7 cellular contexts compared by ENCODE assay signal in the genomic region with DNA sequence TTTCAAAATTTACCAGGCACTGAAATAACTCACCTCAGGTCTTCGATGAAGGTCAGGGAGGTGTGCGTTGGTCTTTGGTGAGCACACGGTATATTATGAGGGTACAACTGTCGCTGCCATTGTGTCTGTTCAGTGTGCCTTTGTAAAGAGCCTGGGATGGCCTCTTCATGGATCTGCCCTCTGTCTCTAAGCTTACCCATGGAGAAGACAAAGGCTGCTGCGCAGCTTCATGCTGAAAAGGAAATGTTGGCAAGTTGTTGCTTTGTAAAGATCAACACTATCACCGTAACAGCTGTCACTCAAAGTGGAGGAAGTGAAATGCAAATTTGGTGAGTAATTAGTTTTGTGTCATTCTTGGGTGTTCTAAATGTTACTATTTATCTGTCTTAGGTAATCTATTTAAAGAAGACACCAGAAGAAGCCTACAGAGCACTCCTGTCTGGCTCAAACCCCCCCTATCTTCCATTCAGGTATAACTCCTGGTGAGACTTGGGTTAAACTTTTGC.
DNase-seq lines count a peak whose midpoint lies in the region; ATAC-seq and TF ChIP-seq lines count a peak whose summit lies in the region.

No MANE protein-coding gene starts in this region.

- peaks cover 61 to 82% (median 81%) of the 10 kb centered on the region in 3 donors for H3K4me1 Mint-ChIP-seq in T-cell
- no peaks in the 10 kb centered on the region for H3K4me1 Mint-ChIP-seq in nephron progenitor cell

- CTCF ChIA-PET in T-cell (lab: Charles Lee) = interaction anchor here (0.5 to 2.9 kb wide), 21 partner anchors 9 to 365 kb away, joined by 3 to 17 read pairs (median 4); no protein-coding TSS in a partner anchor

- H3K27me3 Mint-ChIP-seq in T-cell (no peaks in the 10 kb centered on the region), nephron progenitor cell (ENCODE audit: low read depth, poor library complexity) (no peaks in the 10 kb centered on the region)

- H3K4me3 Mint-ChIP-seq in T-cell (peak overlapping the region; percentile 80 to 89 (median 82)), nephron progenitor cell (no peak overlapping the region)

- H3K9me3 Mint-ChIP-seq in T-cell (no peaks in the 10 kb centered on the region), nephron progenitor cell (no peaks in the 10 kb centered on the region)

- ATAC-seq in GM19043 (IDR thresholded peaks at IDR 0.05; ENCODE audit: low read depth, unreplicated experiment) = peak; percentile 77
- peak; percentile 81 for ATAC-seq in HG02678 (IDR thresholded peaks at IDR 0.05; ENCODE audit: unreplicated experiment)
- peak; percentile 69 to 76 (median 74) for ATAC-seq in T-cell (replicated peaks in 1 of 4)

- H3K36me3 Mint-ChIP-seq in T-cell (peaks cover 61% of the 10 kb centered on the region), nephron progenitor cell (ENCODE audit: low read depth) (peaks cover 18% of the 10 kb centered on the region)

- peak in 16 of 34 experiments; percentile 6 to 38 (median 20) for DNase-seq in T-cell
- no peak for DNase-seq in nephron progenitor cell
- no peak for DNase-seq in H4 (ENCODE audit: low spot score)
- DNase-seq in AG08395 (ENCODE audit: low spot score) = no peak
- no peak for DNase-seq in HPDE6-E6E7 (ENCODE audit: extremely low spot score)

- no peak for TF ChIP-seq CTCF in nephron progenitor cell (IDR thresholded peaks at IDR 0.05)

- POLR2A ChIA-PET in T-cell (lab: Charles Lee) = interaction anchor here (0.6 to 2.5 kb wide), 17 partner anchors 9 to 71 kb away, joined by 3 to 17 read pairs (median 4); a partner anchor contains a TSS

- H3K27ac Mint-ChIP-seq in T-cell (peak overlapping the region; percentile 97 to 98), nephron progenitor cell (peak overlapping the region; percentile 32)
